8 cellular contexts compared by ENCODE assay signal in the genomic region with DNA sequence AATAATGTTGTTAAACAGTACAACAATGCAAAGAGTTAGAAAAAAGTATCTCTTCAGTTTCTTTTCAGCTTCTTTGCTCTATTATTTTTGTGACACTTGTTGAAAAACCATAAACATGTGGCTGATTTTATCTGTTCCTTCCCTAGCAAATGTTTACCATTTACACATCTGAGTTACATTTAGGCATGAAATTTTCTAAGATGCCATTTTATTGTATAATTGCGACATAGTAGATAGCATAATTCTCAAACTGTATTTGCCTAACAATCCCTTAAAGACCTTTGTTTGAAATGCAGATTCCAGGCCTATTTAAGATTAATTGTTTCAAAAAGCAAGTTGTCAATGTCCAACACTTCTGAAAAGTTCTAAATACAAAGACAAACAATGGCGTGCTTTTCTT.
A peak's percentile ranks its signal among the peaks of the same experiment; 100 is the strongest.
DNase-seq lines count a peak whose midpoint lies in the region; ATAC-seq, FAIRE-seq and TF ChIP-seq lines count a peak whose summit lies in the region.
"Not testable (repeated sequence)": the region's sequence is repeated elsewhere in the genome, so short reads cannot be mapped to it uniquely, and the experiment has no call there.

No MANE protein-coding gene starts in this region.

- CTCF ChIA-PET in HEK293 (lab: Yijun Ruan, JAX); HepG2 (lab: Yijun Ruan, JAX; ENCODE audit: low intra/inter-chr PET ratio, low total read pairs): not testable (repeated sequence)

- not testable (repeated sequence) for TF ChIP-seq POLR2A in HepG2 (IDR thresholded peaks at IDR 0.05; ENCODE audit: insufficient read depth in 1 of 2, low read depth in 2 of 2, low read length in 2 of 2)

- not testable (repeated sequence) for H3K27me3 ChIP-seq in HepG2 (ENCODE audit: control insufficient read depth in 1 of 2, insufficient read depth in 2 of 2, low read length in 2 of 2)

- POLR2A ChIA-PET in HEK293 (lab: Yijun Ruan, JAX) = interaction anchor here (0.6 kb wide), 1 partner anchor 967 kb away, joined by 3 read pairs; no protein-coding TSS in a partner anchor
- POLR2A ChIA-PET in HepG2 (lab: Yijun Ruan, JAX) = not testable (repeated sequence)

- BruUV-seq in HepG2 (replicated peaks; lab: Mats Ljungman, UMichigan) = not testable (repeated sequence)

- WGBS in HepG2 (ENCODE audit: low lambda C conversion rate) = 94% methylated on average over 2 of the region's 2 CpGs

- H4K20me1 ChIP-seq in HepG2 (ENCODE audit: insufficient read depth, low read length) = not testable (repeated sequence)

- in situ Hi-C loops in astrocyte of the spinal cord (cut with HindIII; ENCODE audit: low sequenced_read_pairs); HepG2 (cut with HindIII; ENCODE audit: extremely low pct_ligation_motif_present, low pct_unique_long_range_greater_than_20kb): not testable (repeated sequence)

- H3K9me3 ChIP-seq in HEK293 (ENCODE audit: control insufficient read depth, insufficient read depth, low read depth, low read length); HepG2 (ENCODE audit: low read length): not testable (repeated sequence)

- ATAC-seq in HepG2 = not testable (repeated sequence)

- not testable (repeated sequence) for H3K9ac ChIP-seq in HepG2 (ENCODE audit: insufficient read depth, low read depth, low read length)

- not testable (repeated sequence) for H3K79me2 ChIP-seq in HepG2 (ENCODE audit: insufficient read depth, low read length)

- not testable (repeated sequence) for H3K27ac ChIP-seq in HEK293 (ENCODE audit: extremely low read depth, low read depth, low read length); HepG2 (ENCODE audit: extremely low read length, insufficient read depth, low read length)

- TF ChIP-seq CTCF in AG09319 (IDR thresholded peaks at IDR 0.05; ENCODE audit: low read depth, low read length); HEK293 (tag by site-specific recombination; IDR thresholded peaks at IDR 0.05); astrocyte of the spinal cord (IDR thresholded peaks at IDR 0.05; ENCODE audit: low read depth, low read length); fibroblast of the aortic adventitia (IDR thresholded peaks at IDR 0.05; ENCODE audit: insufficient read depth, low read length); HepG2 (CRISPR knock-in tag; IDR thresholded peaks at IDR 0.05): not testable (repeated sequence)

- TF ChIP-seq EP300 in HepG2 (IDR thresholded peaks at IDR 0.05; ENCODE audit: low read depth in 2 of 2, low read length in 2 of 2); HepG2 (CRISPR knock-in tag; IDR thresholded peaks at IDR 0.05; ENCODE audit: borderline replicate concordance): not testable (repeated sequence)

- not testable (repeated sequence) for TF ChIP-seq RAD21 in HepG2 (CRISPR knock-in tag; IDR thresholded peaks at IDR 0.05)

- intact Hi-C loops in HepG2 (cut with micrococcal nuclease; ENCODE audit: unreplicated experiment) = not testable (repeated sequence)

- H2AFZ ChIP-seq in HepG2 (ENCODE audit: low read length) = not testable (repeated sequence)

- H3K4me2 ChIP-seq in HepG2 (ENCODE audit: low read depth, low read length) = not testable (repeated sequence)

- not testable (repeated sequence) for H3K4me3 ChIP-seq in HEK293 (ENCODE audit: low read depth, low read length); astrocyte of the spinal cord (ENCODE audit: low read depth, low read length); fibroblast of the aortic adventitia (ENCODE audit: low read depth, low read length); HepG2 (replicated peaks in 1 of 3; ENCODE audit: insufficient read depth in 1 of 3, low read depth in 2 of 3, low read length in 3 of 3)

- DNase-seq in AG09319 (ENCODE audit: extremely low read depth, low read depth) = peak; percentile 10
- peak; percentile 28 for DNase-seq in GM04503 (ENCODE audit: low read depth)
- peak; percentile 17 for DNase-seq in RPMI7951 (ENCODE audit: low read depth)
- peak; percentile 7 for DNase-seq in astrocyte of the spinal cord (ENCODE audit: low read depth, low spot score)
- peak; percentile 31 for DNase-seq in fibroblast of the aortic adventitia (ENCODE audit: low read depth)
- DNase-seq in HepG2 (ENCODE audit: low spot score) = not testable (repeated sequence)

- H3K36me3 ChIP-seq in HEK293 (ENCODE audit: control insufficient read depth in 2 of 2, insufficient read depth in 1 of 2, low read length in 2 of 2); HepG2 (replicated peaks in 1 of 2; ENCODE audit: control insufficient read depth in 1 of 2, insufficient read depth in 2 of 2, low read length in 2 of 2): not testable (repeated sequence)

- FAIRE-seq in endometrium (lab: Jason Lieb, UNC) (peak; percentile 90), HepG2 (lab: Jason Lieb, UNC) (peak; percentile 21)

- not testable (repeated sequence) for H3K4me1 ChIP-seq in HEK293 (ENCODE audit: control insufficient read depth, insufficient read depth, low read length); HepG2 (ENCODE audit: insufficient read depth, low read length)

TF ChIP-seq in HEK293, 187 proteins besides CTCF, POLR2A, EP300 and RAD21:
- 0 out of 2 replicates have a peak, but pooled peaks have one; percentile 16 for TF ChIP-seq SCRT2 (tag by site-specific recombination; IDR thresholded peaks at IDR 0.05)
